In genomic region chr18:3402962-3403585, GRCh38 we compare ENCODE assay signal across 1 cellular context.
TF ChIP-seq lines count a peak whose summit lies in the region.

No MANE protein-coding gene starts in this region.

TF ChIP-seq in IMR-90, 13 proteins besides CTCF, POLR2A, EP300 and RAD21 (continued from another document):
- TF ChIP-seq ELK1 (IDR thresholded peaks at IDR 0.05; ENCODE audit: borderline replicate concordance, low read depth, low read length): no peak
- no peak for TF ChIP-seq FOS (IDR thresholded peaks at IDR 0.05; ENCODE audit: low read depth, low read length)
- no peak for TF ChIP-seq SMC3 (IDR thresholded peaks at IDR 0.05; ENCODE audit: low read depth, low read length)
- TF ChIP-seq CEBPB (IDR thresholded peaks at IDR 0.05; ENCODE audit: low read depth, low read length): no peak
- no peak for TF ChIP-seq MAZ (IDR thresholded peaks at IDR 0.05; ENCODE audit: borderline replicate concordance, low read depth, low read length)
- TF ChIP-seq BHLHE40 (IDR thresholded peaks at IDR 0.05; ENCODE audit: low read depth, low read length): no peak
- no peak for TF ChIP-seq CHD1 (IDR thresholded peaks at IDR 0.05; ENCODE audit: low read depth, low read length)
